Comparison of ENCODE assay signal across 8 cellular contexts in the genomic region with DNA sequence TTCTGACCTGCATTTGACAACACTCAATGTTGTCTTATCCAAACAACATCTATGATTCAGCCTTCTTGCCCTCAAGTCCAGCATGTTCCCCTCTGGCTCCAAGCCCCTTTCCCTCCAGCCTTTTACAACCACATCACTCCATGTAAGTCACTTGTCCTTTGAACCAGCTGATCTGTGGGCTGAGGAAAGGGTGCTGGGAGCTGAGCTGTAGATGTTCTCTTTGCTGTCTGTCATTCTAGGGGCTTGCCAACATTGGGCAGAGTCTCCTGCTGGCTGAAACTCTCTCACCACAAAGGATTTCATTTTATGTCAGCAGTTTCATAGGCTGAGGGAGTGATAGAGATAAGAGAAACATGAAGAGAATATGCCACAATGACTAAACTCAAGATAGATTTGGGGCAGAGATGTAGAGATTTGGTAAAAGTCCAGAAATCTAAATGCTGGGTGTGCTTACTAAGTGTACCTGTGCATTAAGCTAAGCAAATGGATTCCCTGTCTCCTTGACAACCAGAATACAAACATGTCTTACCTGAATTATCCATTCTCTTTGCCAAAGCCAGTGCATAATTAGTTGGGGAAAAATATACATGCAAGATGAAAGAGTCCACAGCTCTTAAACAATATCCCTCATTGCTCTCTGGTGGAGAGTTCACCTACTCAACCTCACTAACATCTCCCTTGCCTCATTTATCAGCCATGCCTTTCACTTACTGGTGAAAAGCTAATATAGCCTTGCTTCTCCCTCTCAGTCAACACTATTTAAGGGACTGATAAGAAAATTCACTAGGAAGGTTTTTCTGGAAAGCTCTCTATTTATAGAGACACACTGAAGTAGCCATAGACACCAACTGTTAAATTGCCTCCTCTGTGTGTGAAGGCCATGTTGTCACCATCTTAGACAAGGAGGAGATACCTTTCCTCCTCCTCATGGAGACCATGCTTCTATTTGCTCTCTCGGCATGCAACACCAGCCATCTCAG.
DNase-seq lines count a peak whose midpoint lies in the region; ATAC-seq and TF ChIP-seq lines count a peak whose summit lies in the region.

No MANE protein-coding gene starts in this region.

- H3K27ac Mint-ChIP-seq in CD4-positive, CD25-positive, alpha-beta regulatory T cell = peak overlapping the region in 2 of 3 donors; percentile 2 to 47

- no peaks in the 10 kb centered on the region for H3K36me3 Mint-ChIP-seq in CD4-positive, CD25-positive, alpha-beta regulatory T cell

- H3K9me3 Mint-ChIP-seq in CD4-positive, CD25-positive, alpha-beta regulatory T cell = peaks cover 0 to 3% (median 0%) of the 10 kb centered on the region in 7 donors

- H3K9me3 ChIP-seq in CD4-positive, CD25-positive, alpha-beta regulatory T cell (ENCODE audit: control insufficient read depth in 2 of 2, low read length in 2 of 2) = no peaks in the 10 kb centered on the region

- peaks cover 34% of the 10 kb centered on the region for H3K4me1 ChIP-seq in CD4-positive, CD25-positive, alpha-beta regulatory T cell (ENCODE audit: control insufficient read depth, insufficient read depth, low read length, poor library complexity, severe bottlenecking)

- in situ Hi-C loops in astrocyte of the spinal cord (cut with HindIII; ENCODE audit: low sequenced_read_pairs) = no loop called here

- H3K27ac ChIP-seq in CD4-positive, CD25-positive, alpha-beta regulatory T cell (ENCODE audit: insufficient read depth, low read length, poor library complexity, severe bottlenecking) = no peak overlapping the region

- peak; percentile 24 to 33 for ATAC-seq in CD4-positive, CD25-positive, alpha-beta regulatory T cell (ENCODE audit: low read depth in 2 of 2)
- peak; percentile 91 for ATAC-seq in GM19351 (IDR thresholded peaks at IDR 0.05; ENCODE audit: unreplicated experiment)
- ATAC-seq in HG03460 (IDR thresholded peaks at IDR 0.05; ENCODE audit: unreplicated experiment) = peak; percentile 87
- ATAC-seq in esophagus mucosa = no peak

- peak overlapping the region in 1 of 4 donors; percentile 1 for H3K4me3 Mint-ChIP-seq in CD4-positive, CD25-positive, alpha-beta regulatory T cell

- peak in 1 of 3 donors; percentile 52 for DNase-seq in CD4-positive, CD25-positive, alpha-beta regulatory T cell
- DNase-seq in astrocyte of the spinal cord (ENCODE audit: low read depth, low spot score) (peak; percentile 33), NCI-H2171 treated with DMSO at 0.1 percent for 48 hours (lab: John Stamatoyannopoulos, UW) (no peak), SKM-1 treated with dmso at 0.1 percent for 144 hours (lab: John Stamatoyannopoulos, UW; ENCODE audit: unreplicated experiment) (no peak), cerebellar nuclear complex (lab: John Stamatoyannopoulos, UW) (no peak)

- TF ChIP-seq CTCF in astrocyte of the spinal cord (IDR thresholded peaks at IDR 0.05; ENCODE audit: low read depth, low read length) = no peak

- peaks cover 0 to 36% (median 24%) of the 10 kb centered on the region in 4 donors for H3K4me1 Mint-ChIP-seq in CD4-positive, CD25-positive, alpha-beta regulatory T cell

- H3K36me3 ChIP-seq in CD4-positive, CD25-positive, alpha-beta regulatory T cell (ENCODE audit: control insufficient read depth, insufficient read depth, low read length) = no peaks in the 10 kb centered on the region

- no peaks in the 10 kb centered on the region for H3K27me3 ChIP-seq in CD4-positive, CD25-positive, alpha-beta regulatory T cell (ENCODE audit: control insufficient read depth, insufficient read depth, low read length)

- H3K27me3 Mint-ChIP-seq in CD4-positive, CD25-positive, alpha-beta regulatory T cell = no peaks in the 10 kb centered on the region

- H3K4me3 ChIP-seq in CD4-positive, CD25-positive, alpha-beta regulatory T cell (ENCODE audit: low read depth, low read length) = no peak overlapping the region
- no peak overlapping the region for H3K4me3 ChIP-seq in astrocyte of the spinal cord (ENCODE audit: low read depth, low read length)
